Comparison of ENCODE assay signal across 14 cellular contexts in genomic region chrX:137424679-137425078, GRCh38.
DNase-seq lines count a peak whose midpoint lies in the region; ATAC-seq and TF ChIP-seq lines count a peak whose summit lies in the region.
"Had no signal": no experiment of that assay in that cellular context is flagged by ENCODE, and none has a peak within 500 bp of the region (broad histone marks: within the 10 kb centered on the region; RNA-seq: fewer than 3 reads in every experiment).

No MANE protein-coding gene starts in this region.

- ATAC-seq in WTC11 = peak; percentile 12
- no peak for ATAC-seq in HG03025 (IDR thresholded peaks at IDR 0.05; ENCODE audit: low FRiP score, unreplicated experiment)
- no peak for ATAC-seq in GM18511 (IDR thresholded peaks at IDR 0.05; ENCODE audit: unreplicated experiment)
- ATAC-seq: CD8-positive, alpha-beta T cell had no signal

- 13% methylated on average over 15 of the region's 15 CpGs for WGBS in suprapubic skin

- H3K9me3 ChIP-seq in ES-I3 (ENCODE audit: control insufficient read depth, insufficient read depth, low read length) (peaks cover 3% of the 10 kb centered on the region; the same call in 1 of the 2 replicates), iPS-15b (ENCODE audit: control insufficient read depth, insufficient read depth, low read length) (no peaks in the 10 kb centered on the region), suprapubic skin (no peaks in the 10 kb centered on the region)

- H3K4me3 ChIP-seq in iPS-15b (ENCODE audit: low read depth, low read length) (peak overlapping the region; percentile 48), suprapubic skin (no peak overlapping the region)

- no peaks in the 10 kb centered on the region for H3K36me3 ChIP-seq in ES-I3 (ENCODE audit: insufficient read depth, low read length)
- no peaks in the 10 kb centered on the region for H3K36me3 ChIP-seq in iPS-15b (ENCODE audit: control insufficient read depth, insufficient read depth, low read length)
- no peaks in the 10 kb centered on the region for H3K36me3 ChIP-seq in suprapubic skin

- H3K27me3 Mint-ChIP-seq in WTC11 (ENCODE audit: low read depth) = peaks cover 58% of the 10 kb centered on the region
- peaks cover 56% of the 10 kb centered on the region for H3K27me3 Mint-ChIP-seq in nephron progenitor cell (ENCODE audit: low read depth, poor library complexity)

- H3K9ac ChIP-seq in ES-I3 (ENCODE audit: low read depth, low read length) = peak overlapping the region; percentile 41; the same call in 1 of the 2 replicates
- H3K9ac ChIP-seq in iPS-15b (ENCODE audit: low read depth, low read length) = no peak overlapping the region

- TF ChIP-seq POLR2A in suprapubic skin (IDR thresholded peaks at IDR 0.05) = no peak

- H3K27me3 ChIP-seq in iPS-15b (ENCODE audit: control insufficient read depth, insufficient read depth, low read length) = peaks cover 65% of the 10 kb centered on the region
- H3K27me3 ChIP-seq in suprapubic skin = peaks cover 83% of the 10 kb centered on the region

- H3K27ac Mint-ChIP-seq in WTC11 = peak overlapping the region; percentile 65
- no peak overlapping the region for H3K27ac Mint-ChIP-seq in nephron progenitor cell
- H3K27ac Mint-ChIP-seq: CD8-positive, alpha-beta T cell had no signal

- no peak for TF ChIP-seq EP300 in suprapubic skin (IDR thresholded peaks at IDR 0.05)

- DNase-seq in WTC11 (ENCODE audit: low spot score) = peak; percentile 32
- DNase-seq in nephron progenitor cell = peak; percentile 35
- no peak for DNase-seq in GM20000 (ENCODE audit: low spot score)
- no peak for DNase-seq in suprapubic skin (ENCODE audit: low spot score in 2 of 2)
- DNase-seq: CD8-positive, alpha-beta T cell; HCEC 1CT; NCI-H187; NCI-H226; NCI-H524 treated with DMSO at 0.1 percent for 48 hours; RPMI8226 had no signal

- no peaks in the 10 kb centered on the region for H3K36me3 Mint-ChIP-seq in WTC11
- no peaks in the 10 kb centered on the region for H3K36me3 Mint-ChIP-seq in nephron progenitor cell (ENCODE audit: low read depth)
- H3K36me3 Mint-ChIP-seq: CD8-positive, alpha-beta T cell had no signal

- H3K4me1 ChIP-seq in ES-I3 (ENCODE audit: insufficient read depth, low read length) = peaks cover 12% of the 10 kb centered on the region; the same call in 1 of the 2 replicates
- peaks cover 23% of the 10 kb centered on the region for H3K4me1 ChIP-seq in iPS-15b (ENCODE audit: control insufficient read depth, insufficient read depth, low read length)
- H3K4me1 ChIP-seq in suprapubic skin = peaks cover 24% of the 10 kb centered on the region

- H3K27ac ChIP-seq in suprapubic skin = no peak overlapping the region

- POLR2A ChIA-PET in WTC11 (lab: Charles Lee) = interaction anchor here (0.5 kb wide), 1 partner anchor 150 kb away, joined by 3 read pairs; no protein-coding TSS in a partner anchor

- H3K9me3 Mint-ChIP-seq in WTC11 (no peaks in the 10 kb centered on the region), nephron progenitor cell (peaks cover 27% of the 10 kb centered on the region)

- H3K4me1 Mint-ChIP-seq in WTC11 (peaks cover 36% of the 10 kb centered on the region), nephron progenitor cell (peaks cover 43% of the 10 kb centered on the region)

- CTCF ChIA-PET in WTC11 (lab: Charles Lee) = interaction anchor here (0.6 to 0.9 kb wide), 3 partner anchors 150 to 594 kb away, joined by 3 to 5 read pairs (median 3); no protein-coding TSS in a partner anchor

- TF ChIP-seq CTCF in WTC11 (IDR thresholded peaks at IDR 0.05) (no peak), nephron progenitor cell (IDR thresholded peaks at IDR 0.05) (no peak), GM20000 (IDR thresholded peaks at IDR 0.05; ENCODE audit: extremely low read depth, missing control alignments) (no peak), suprapubic skin (IDR thresholded peaks at IDR 0.05) (no peak)

- H3K4me3 Mint-ChIP-seq in WTC11 (peak overlapping the region; percentile 77), nephron progenitor cell (peak overlapping the region; percentile 80)
- H3K4me3 Mint-ChIP-seq: CD8-positive, alpha-beta T cell had no signal

TF ChIP-seq in WTC11, 78 proteins besides CTCF, POLR2A, EP300 and RAD21:
- TF ChIP-seq ZNF671 (CRISPR knock-in tag; IDR thresholded peaks at IDR 0.05) (no peak), GTF2I (CRISPR knock-in tag; conservative IDR thresholded peaks at IDR 0.05) (no peak), ETV6 (CRISPR knock-in tag; IDR thresholded peaks at IDR 0.05) (no peak), NFE2L1 (CRISPR knock-in tag; IDR thresholded peaks at IDR 0.05) (no peak)

Comparison
In these comparisons a context has a peak if more than half of its experiments do, and no peak if none do; other contexts are left out.
1. DNase-seq: peak in WTC11 (single experiment) and nephron progenitor cell (single experiment); none in GM20000 (single experiment) and suprapubic skin (0 of 2).